ENCODE assay signal across 8 cellular contexts in the genomic region with DNA sequence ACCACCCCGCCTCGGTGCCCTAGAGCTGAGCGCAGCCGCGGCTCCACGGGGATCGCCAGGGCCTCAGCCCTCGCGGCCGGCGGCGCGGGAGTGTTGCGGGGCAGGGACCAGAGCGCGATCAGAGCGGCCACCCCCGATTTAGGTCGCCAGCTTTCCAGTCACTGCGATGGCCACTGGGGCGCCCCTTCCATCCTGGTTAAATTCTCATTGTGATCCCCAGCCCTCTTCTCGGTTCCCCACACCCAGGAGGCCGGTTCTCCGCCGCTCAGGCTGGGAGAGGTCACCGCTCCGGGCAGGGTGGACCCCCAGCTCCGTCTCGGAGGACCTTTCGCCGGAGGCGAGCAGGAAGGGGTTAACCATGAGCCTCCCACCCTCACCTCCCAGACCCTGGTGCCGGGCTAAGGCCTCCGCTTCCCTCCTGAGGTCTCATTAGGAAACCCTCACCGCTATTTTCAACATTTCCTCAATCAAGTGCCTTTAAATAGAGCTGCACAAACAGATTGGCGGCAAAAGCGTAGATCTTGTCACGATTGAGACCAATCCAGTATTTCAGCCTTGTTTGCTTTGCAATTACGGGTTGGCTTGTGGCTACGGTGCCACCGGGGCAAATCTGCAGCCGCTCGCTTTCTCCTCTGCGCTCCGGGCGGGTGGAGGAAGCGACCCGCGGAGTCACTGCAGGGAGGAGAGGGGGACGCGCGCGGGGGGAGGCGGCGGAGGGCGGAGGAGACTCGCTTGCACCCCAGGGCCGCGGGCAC. TPM values are rescaled to one million over a fixed set of nuclear protein-coding genes. Genes with fewer than 3 reads are reported as not detected.
DNase-seq lines count a peak whose midpoint lies in the region; ATAC-seq and TF ChIP-seq lines count a peak whose summit lies in the region.

No MANE protein-coding gene starts in this region.

- H3K4me1 Mint-ChIP-seq in CD8-positive, alpha-beta T cell (ENCODE audit: low read depth): peaks cover 19% of the 10 kb centered on the region
- H3K4me1 Mint-ChIP-seq in activated naive CD8-positive, alpha-beta T cell treated with anti-CD3 and anti-CD28 coated beads for 36 hours: peaks cover 8% of the 10 kb centered on the region

- TF ChIP-seq POLR2A in right lobe of liver (IDR thresholded peaks at IDR 0.05): no peak

- peaks cover 17% of the 10 kb centered on the region for H3K4me1 ChIP-seq in CD8-positive, alpha-beta T cell (ENCODE audit: insufficient read depth, low read length)
- H3K4me1 ChIP-seq in right lobe of liver: peaks cover 0 to 15% (median 0%) of the 10 kb centered on the region in 4 donors
- peaks cover 0 to 25% (median 9%) of the 10 kb centered on the region in 4 donors for H3K4me1 ChIP-seq in tibial artery

- intact Hi-C loops in CD8-positive, alpha-beta T cell (cut with DNase I, micrococcal nuclease): no loop called here
- intact Hi-C loops in right lobe of liver (cut with DNase I): no loop called here
- intact Hi-C loops in tibial artery (cut with DNase I; ENCODE audit: low total_unique reads): loop anchor here (5.0 kb wide), 1 partner anchor 36 kb away; no protein-coding TSS in a partner anchor

- 4% methylated on average over 30 of the region's 59 CpGs for WGBS in right lobe of liver (ENCODE audit: insufficient coverage, low coverage, low lambda C conversion rate, missing lambda C conversion rate)

- peak in 1 of 7 experiments; percentile 16 for DNase-seq in CD8-positive, alpha-beta T cell
- DNase-seq in Jurkat, Clone E6-1 (ENCODE audit: low read depth, low spot score): no peak
- no peak for DNase-seq in activated naive CD8-positive, alpha-beta T cell treated with anti-CD3 and anti-CD28 coated beads for 36 hours
- no peak for DNase-seq in right lobe of liver
- DNase-seq in tibial artery: peak; percentile 26 to 81
- DNase-seq in NCI-H82 treated with DMSO at 0.1 percent for 48 hours (lab: John Stamatoyannopoulos, UW; ENCODE audit: unreplicated experiment): no peak
- no peak for DNase-seq in hypothalamus (lab: John Stamatoyannopoulos, UW)

- peak overlapping the region; percentile 77 for H3K4me3 Mint-ChIP-seq in CD8-positive, alpha-beta T cell
- peak overlapping the region; percentile 61 for H3K4me3 Mint-ChIP-seq in activated naive CD8-positive, alpha-beta T cell treated with anti-CD3 and anti-CD28 coated beads for 36 hours

- peaks cover 81% of the 10 kb centered on the region for H3K27me3 Mint-ChIP-seq in CD8-positive, alpha-beta T cell (ENCODE audit: low read depth)
- peaks cover 83% of the 10 kb centered on the region for H3K27me3 Mint-ChIP-seq in activated naive CD8-positive, alpha-beta T cell treated with anti-CD3 and anti-CD28 coated beads for 36 hours

- H3K9me3 Mint-ChIP-seq in CD8-positive, alpha-beta T cell: peaks cover 3% of the 10 kb centered on the region
- H3K9me3 Mint-ChIP-seq in activated naive CD8-positive, alpha-beta T cell treated with anti-CD3 and anti-CD28 coated beads for 36 hours: peaks cover 3% of the 10 kb centered on the region

- POLR2A ChIA-PET in CD8-positive, alpha-beta T cell (lab: Charles Lee): no interaction called here

- no peaks in the 10 kb centered on the region for H3K36me3 ChIP-seq in CD8-positive, alpha-beta T cell (ENCODE audit: insufficient read depth, low read length)
- H3K36me3 ChIP-seq in right lobe of liver (no peaks in the 10 kb centered on the region), tibial artery (no peaks in the 10 kb centered on the region)

- H3K27ac ChIP-seq in CD8-positive, alpha-beta T cell (ENCODE audit: low read depth, low read length): no peak overlapping the region
- H3K27ac ChIP-seq in right lobe of liver (peak overlapping the region; percentile 49 to 66 (median 55)), tibial artery (peak overlapping the region; percentile 73 to 81)

- H3K27me3 ChIP-seq in CD8-positive, alpha-beta T cell (ENCODE audit: insufficient read depth, low read length): peaks cover 49% of the 10 kb centered on the region
- H3K27me3 ChIP-seq in right lobe of liver: peaks cover 0 to 55% of the 10 kb centered on the region in 2 donors
- H3K27me3 ChIP-seq in tibial artery: peaks cover 0 to 2% of the 10 kb centered on the region in 2 donors

- no peaks in the 10 kb centered on the region for H3K36me3 Mint-ChIP-seq in CD8-positive, alpha-beta T cell
- H3K36me3 Mint-ChIP-seq in activated naive CD8-positive, alpha-beta T cell treated with anti-CD3 and anti-CD28 coated beads for 36 hours: no peaks in the 10 kb centered on the region

- peak overlapping the region; percentile 38 for H3K4me3 ChIP-seq in CD8-positive, alpha-beta T cell (ENCODE audit: low read depth, low read length)
- peak overlapping the region; percentile 13; the same call in 1 of the 2 replicates for H3K4me3 ChIP-seq in Jurkat, Clone E6-1 (ENCODE audit: low read length)
- peak overlapping the region in 2 of 3 donors; percentile 10 to 24 for H3K4me3 ChIP-seq in right lobe of liver
- H3K4me3 ChIP-seq in tibial artery: peak overlapping the region; percentile 55 to 56

- CTCF ChIA-PET in CD8-positive, alpha-beta T cell (lab: Charles Lee): no interaction called here

- H3K9me3 ChIP-seq in CD8-positive, alpha-beta T cell (ENCODE audit: low read length): no peaks in the 10 kb centered on the region
- no peaks in the 10 kb centered on the region for H3K9me3 ChIP-seq in right lobe of liver
- no peaks in the 10 kb centered on the region for H3K9me3 ChIP-seq in tibial artery

- H3K27ac Mint-ChIP-seq in CD8-positive, alpha-beta T cell: no peak overlapping the region
- H3K27ac Mint-ChIP-seq in activated naive CD8-positive, alpha-beta T cell treated with anti-CD3 and anti-CD28 coated beads for 36 hours: no peak overlapping the region

- no peak for TF ChIP-seq CTCF in CD8-positive, alpha-beta T cell (IDR thresholded peaks at IDR 0.05)
- TF ChIP-seq CTCF in right lobe of liver (IDR thresholded peaks at IDR 0.05): no peak
- TF ChIP-seq CTCF in tibial artery (IDR thresholded peaks at IDR 0.05): no peak

- ATAC-seq in CD8-positive, alpha-beta T cell: peak; percentile 31
- peak; percentile 45 to 50 (median 49) for ATAC-seq in right lobe of liver
- no peak for ATAC-seq in HG03280 (IDR thresholded peaks at IDR 0.05; ENCODE audit: unreplicated experiment)

RNA-seq across cellular contexts. Expression of gene HAND2, which starts 8.3 kb away (rescaled TPM):
- total RNA-seq in CD8-positive, alpha-beta T cell: not detected
- polyA plus RNA-seq in Jurkat, Clone E6-1 (2012; ENCODE audit: insufficient read depth, insufficient read length): not detected
- total RNA-seq in activated naive CD8-positive, alpha-beta T cell treated with anti-CD3 and anti-CD28 coated beads for 36 hours: not detected
- 10 to 100 TPM in 1 of 6 experiments, 1 to 10 TPM in 5; 2.1 to 11.2 (median 6.2) TPM for total RNA-seq in right lobe of liver

Comparison
In these comparisons a context has a peak if more than half of its experiments do, and no peak if none do; other contexts are left out.
1. DNase-seq: peak in tibial artery (2 of 2); none in Jurkat, Clone E6-1 (single experiment), activated naive CD8-positive, alpha-beta T cell treated with anti-CD3 and anti-CD28 coated beads for 36 hours (single experiment), right lobe of liver (0 of 3), NCI-H82 treated with DMSO at 0.1 percent for 48 hours (single experiment) and hypothalamus (0 of 51).
2. Peak in every context shown above with its lines, with median percentiles within 50 percentile points of each other: H3K4me3 ChIP-seq.